8 cellular contexts compared by ENCODE assay signal in genomic region chr11:3421608-3422379, GRCh38. TPM values are rescaled to one million over a fixed set of nuclear protein-coding genes. Genes with fewer than 3 reads are reported as not detected.
DNase-seq lines count a peak whose midpoint lies in the region; ATAC-seq and TF ChIP-seq lines count a peak whose summit lies in the region.
"Not testable (repeated sequence)": the region's sequence is repeated elsewhere in the genome, so short reads cannot be mapped to it uniquely, and the experiment has no call there.

No MANE protein-coding gene starts in this region.

- peak overlapping the region; percentile 65 to 77 (median 71) for H3K4me3 ChIP-seq in BLaER1 treated with 17β-estradiol and CSF1 and Interleukin-3, amounts not matched to agents 10 nM and 100 nM
- H3K4me3 ChIP-seq in HEK293 (ENCODE audit: low read depth, low read length) = peak overlapping the region; percentile 57
- H3K4me3 ChIP-seq in mammary epithelial cell (replicated peaks in 1 of 3; ENCODE audit: insufficient read depth in 1 of 3, low read depth in 2 of 3, low read length in 3 of 3) = peak overlapping the region; percentile 56 to 59 (median 56)
- peak overlapping the region; percentile 54 for H3K4me3 ChIP-seq in right cardiac atrium (ENCODE audit: low read length)

- H3K36me3 Mint-ChIP-seq in natural killer cell treated with Interleukin-12 subunit alpha and Interleukin-12 subunit beta and Interleukin-15 and Interleukin-18, amount 100 ng/mL, for 72 hours = not testable (repeated sequence)

- H3K36me3 ChIP-seq in BLaER1 treated with 17β-estradiol and CSF1 and Interleukin-3, amounts not matched to agents 10 nM and 100 nM; HEK293 (ENCODE audit: control insufficient read depth in 2 of 2, insufficient read depth in 1 of 2, low read length in 2 of 2); mammary epithelial cell (ENCODE audit: insufficient read depth, low read length): not testable (repeated sequence)

- dilution Hi-C loops in mammary epithelial cell (cut with HindIII; ENCODE audit: low sequenced_read_pairs) = not testable (repeated sequence)

- WGBS in mammary epithelial cell (ENCODE audit: low coverage, missing lambda C conversion rate) = 4% methylated on average over 13 of the region's 42 CpGs
- WGBS in right cardiac atrium = 4% methylated on average over 41 of the region's 42 CpGs

- H3K27me3 ChIP-seq in BLaER1 treated with 17β-estradiol and CSF1 and Interleukin-3, amounts not matched to agents 10 nM and 100 nM; mammary epithelial cell (ENCODE audit: insufficient read depth, low read length); right cardiac atrium (ENCODE audit: control insufficient read depth, insufficient read depth): not testable (repeated sequence)

- peaks cover 3 to 50% (median 40%) of the 10 kb centered on the region in 10 experiments; a peak in 17 of 20 replicates for H3K4me1 ChIP-seq in BLaER1 treated with 17β-estradiol and CSF1 and Interleukin-3, amounts not matched to agents 10 nM and 100 nM
- not testable (repeated sequence) for H3K4me1 ChIP-seq in HEK293 (ENCODE audit: control insufficient read depth, insufficient read depth, low read length); mammary epithelial cell (ENCODE audit: insufficient read depth, low read length); right cardiac atrium (ENCODE audit: control insufficient read depth, insufficient read depth, low read length)

- in situ Hi-C loops in mammary epithelial cell (cut with MboI; ENCODE audit: low sequenced_read_pairs in 2 of 2) = not testable (repeated sequence)

- not testable (repeated sequence) for H3K79me2 ChIP-seq in mammary epithelial cell (ENCODE audit: insufficient read depth, low read length)

- H3K9me3 ChIP-seq in BLaER1 treated with 17β-estradiol and CSF1 and Interleukin-3, amounts not matched to agents 10 nM and 100 nM (replicated peaks in 1 of 11); HEK293 (ENCODE audit: control insufficient read depth, insufficient read depth, low read depth, low read length); mammary epithelial cell (replicated peaks; ENCODE audit: insufficient read depth, low read length); right cardiac atrium (ENCODE audit: control insufficient read depth, low read length): not testable (repeated sequence)

- not testable (repeated sequence) for H3K27me3 Mint-ChIP-seq in natural killer cell treated with Interleukin-12 subunit alpha and Interleukin-12 subunit beta and Interleukin-15 and Interleukin-18, amount 100 ng/mL, for 72 hours

- peak overlapping the region; percentile 96 for H2AFZ ChIP-seq in mammary epithelial cell (ENCODE audit: low read depth, low read length)

- peak; percentile 35 for DNase-seq in NCI-H748 (lab: John Stamatoyannopoulos, UW; ENCODE audit: unreplicated experiment)
- DNase-seq in activated CD4-positive, alpha-beta T cell treated with anti-CD3 and anti-CD28 coated beads, Interleukin-2, amount 50 U/mL, for 4 hours = peak; percentile 1 to 3
- DNase-seq in mammary epithelial cell; right cardiac atrium; natural killer cell treated with Interleukin-12 subunit alpha and Interleukin-12 subunit beta and Interleukin-15 and Interleukin-18, amount 100 ng/mL, for 72 hours (ENCODE audit: low spot score): not testable (repeated sequence)
- DNase-seq in stimulated activated CD8-positive, alpha-beta memory T cell treated with anti-CD3 and anti-CD28 coated beads, Interleukin-4, amount 100 ng/mL, for 48 hours = peak; percentile 31

- H3K27ac ChIP-seq in BLaER1 treated with 17β-estradiol and CSF1 and Interleukin-3, amounts not matched to agents 10 nM and 100 nM = peak overlapping the region in 10 of 11 experiments; percentile 38 to 75 (median 70); a peak in 19 of 22 replicates
- not testable (repeated sequence) for H3K27ac ChIP-seq in HEK293 (ENCODE audit: extremely low read depth, low read depth, low read length)
- H3K27ac ChIP-seq in mammary epithelial cell (ENCODE audit: insufficient read depth, low read depth, low read length) (peak overlapping the region; percentile 45), right cardiac atrium (ENCODE audit: low read length) (peak overlapping the region; percentile 42)

- ATAC-seq in right cardiac atrium; natural killer cell treated with Interleukin-12 subunit alpha and Interleukin-12 subunit beta and Interleukin-15 and Interleukin-18, amount 100 ng/mL, for 72 hours: not testable (repeated sequence)

- intact Hi-C loops in mammary epithelial cell (cut with micrococcal nuclease); right cardiac atrium (cut with DNase I): not testable (repeated sequence)

- not testable (repeated sequence) for H3K4me1 Mint-ChIP-seq in natural killer cell treated with Interleukin-12 subunit alpha and Interleukin-12 subunit beta and Interleukin-15 and Interleukin-18, amount 100 ng/mL, for 72 hours (ENCODE audit: low read depth in 2 of 2)

- BruUV-seq in mammary epithelial cell (replicated peaks; lab: Mats Ljungman, UMichigan) = not testable (repeated sequence)

- H3K4me3 Mint-ChIP-seq in natural killer cell treated with Interleukin-12 subunit alpha and Interleukin-12 subunit beta and Interleukin-15 and Interleukin-18, amount 100 ng/mL, for 72 hours = peak overlapping the region; percentile 91

- not testable (repeated sequence) for H4K20me1 ChIP-seq in BLaER1 treated with 17β-estradiol and CSF1 and Interleukin-3, amounts not matched to agents 10 nM and 100 nM; mammary epithelial cell (ENCODE audit: insufficient read depth, low read length)

- H3K9me3 Mint-ChIP-seq in natural killer cell treated with Interleukin-12 subunit alpha and Interleukin-12 subunit beta and Interleukin-15 and Interleukin-18, amount 100 ng/mL, for 72 hours = not testable (repeated sequence)

- TF ChIP-seq CTCF in HEK293 (tag by site-specific recombination; IDR thresholded peaks at IDR 0.05); mammary epithelial cell (conservative IDR thresholded peaks at IDR 0.05 in 1 of 2, IDR thresholded peaks at IDR 0.05 in 1 of 2; ENCODE audit: extremely low read depth in 1 of 2, insufficient read depth in 1 of 2, low read depth in 1 of 2, low read length in 2 of 2): not testable (repeated sequence)

- peak overlapping the region; percentile 69 to 82 (median 77); a peak in 21 of 22 replicates for H3K9ac ChIP-seq in BLaER1 treated with 17β-estradiol and CSF1 and Interleukin-3, amounts not matched to agents 10 nM and 100 nM
- not testable (repeated sequence) for H3K9ac ChIP-seq in mammary epithelial cell (ENCODE audit: insufficient read depth, low read length)

- POLR2A ChIA-PET in HEK293 (lab: Yijun Ruan, JAX) = not testable (repeated sequence)

- peak overlapping the region; percentile 69 to 91 for H3K27ac Mint-ChIP-seq in natural killer cell treated with Interleukin-12 subunit alpha and Interleukin-12 subunit beta and Interleukin-15 and Interleukin-18, amount 100 ng/mL, for 72 hours

- CTCF ChIA-PET in HEK293 (lab: Yijun Ruan, JAX) = interaction anchor here (0.6 to 1.0 kb wide), 2 partner anchors 13 to 385 kb away, joined by 3 to 4 read pairs; no protein-coding TSS in a partner anchor
- CTCF ChIA-PET in mammary epithelial cell (lab: Charles Lee; ENCODE audit: low non-redundant PET) = not testable (repeated sequence)

- H3K4me2 ChIP-seq in BLaER1 treated with 17β-estradiol and CSF1 and Interleukin-3, amounts not matched to agents 10 nM and 100 nM = peak overlapping the region; percentile 83 to 98 (median 95)
- H3K4me2 ChIP-seq in mammary epithelial cell (ENCODE audit: insufficient read depth, low read depth, low read length) = peak overlapping the region; percentile 87

TF ChIP-seq in HEK293, 187 proteins besides CTCF, POLR2A, EP300 and RAD21 (continues in another document):
- peak; percentile 90 for TF ChIP-seq ZBTB26 (tag by site-specific recombination; optimal IDR thresholded peaks at IDR 0.05)

RNA-seq across cellular contexts. Expression of gene ZNF195, which starts 42.8 kb away (rescaled TPM):
- total RNA-seq in mammary epithelial cell = 10 to 100 TPM; 41.0 to 41.8 TPM
- polyA plus RNA-seq in mammary epithelial cell = 18.6 TPM
- polyA minus RNA-seq in mammary epithelial cell = 41.8 TPM
- 10 to 100 TPM; 10.5 to 13.9 (median 12.6) TPM for total RNA-seq in right cardiac atrium
- polyA plus RNA-seq in right cardiac atrium = 6.9 TPM
- 10 to 100 TPM; 46.8 to 53.9 TPM for total RNA-seq in natural killer cell treated with Interleukin-12 subunit alpha and Interleukin-12 subunit beta and Interleukin-15 and Interleukin-18, amount 100 ng/mL, for 72 hours
